8 cellular contexts compared by ENCODE assay signal in genomic region chr14:104138098-104138890, GRCh38. TPM values are rescaled to one million over a fixed set of nuclear protein-coding genes. Genes with fewer than 3 reads are reported as not detected.
A peak's percentile ranks its signal among the peaks of the same experiment; 100 is the strongest.
DNase-seq lines count a peak whose midpoint lies in the region; ATAC-seq, FAIRE-seq and TF ChIP-seq lines count a peak whose summit lies in the region.

TSS of gene KIF26A (plus strand) at chr14:104138587. CDS start at chr14:104138723, 136 bp downstream.

- dilution Hi-C loops in keratinocyte (cut with MboI; ENCODE audit: extremely low pct_ligation_motif_present, low sequenced_read_pairs) = loop anchor here (25.0 kb wide), 1 partner anchor 101 kb away; no protein-coding TSS in a partner anchor

- H3K27me3 ChIP-seq in adipocyte (replicated peaks; ENCODE audit: control insufficient read depth, insufficient read depth, low read length) (peaks cover 48% of the 10 kb centered on the region), keratinocyte (ENCODE audit: control insufficient read depth, extremely low read depth, insufficient read depth, low read length) (peaks cover 59% of the 10 kb centered on the region)

- peak within 1 kb of the TSS; percentile 77 for H3K4me2 ChIP-seq in keratinocyte (ENCODE audit: control insufficient read depth, extremely low read depth, insufficient read depth, low read depth, low read length)

- H3K4me1 ChIP-seq in adipocyte (ENCODE audit: control insufficient read depth, insufficient read depth, low read length) = no peaks in the 10 kb centered on the region
- H3K4me1 ChIP-seq in keratinocyte (ENCODE audit: control insufficient read depth, extremely low read depth, insufficient read depth, low read length) = peaks cover 4% of the 10 kb centered on the region

- peak; percentile 96 for DNase-seq in D341Med (ENCODE audit: low spot score)
- DNase-seq in NCI-H2227 (lab: John Stamatoyannopoulos, UW; ENCODE audit: unreplicated experiment) = peak; percentile 79
- DNase-seq in adipocyte (ENCODE audit: low read depth) = peak; percentile 26
- no peak for DNase-seq in keratinocyte (ENCODE audit: low read depth, low spot score)
- peak; percentile 18 for DNase-seq in stimulated activated CD8-positive, alpha-beta memory T cell treated with anti-CD3 and anti-CD28 coated beads, Interleukin-7, amount 100 ng/mL, for 24 hours (ENCODE audit: low read depth)
- no peak for DNase-seq in GM19239 (ENCODE audit: insufficient read length, low spot score)

- no peaks in the 10 kb centered on the region for H3K9me3 ChIP-seq in adipocyte (ENCODE audit: control insufficient read depth, low read length)
- no peaks in the 10 kb centered on the region for H3K9me3 ChIP-seq in keratinocyte (ENCODE audit: control insufficient read depth, low read depth, low read length)

- no peaks in the 10 kb centered on the region for H4K20me1 ChIP-seq in keratinocyte (ENCODE audit: control insufficient read depth, extremely low read depth, insufficient read depth, low read length)

- H3K9ac ChIP-seq in adipocyte (ENCODE audit: low read length) (no peak within 1 kb of the TSS), keratinocyte (ENCODE audit: control insufficient read depth, extremely low read depth, insufficient read depth, low read length) (no peak within 1 kb of the TSS)

- peak within 1 kb of the TSS; percentile 5 for H2AFZ ChIP-seq in keratinocyte (ENCODE audit: control insufficient read depth, low read length)

- H3K4me3 ChIP-seq in adipocyte (ENCODE audit: low read length) (no peak within 1 kb of the TSS), keratinocyte (ENCODE audit: control insufficient read depth in 2 of 3, extremely low read depth in 1 of 3, insufficient read depth in 2 of 3, low read depth in 1 of 3, low read length in 3 of 3) (peak within 1 kb of the TSS; percentile 26 to 49 (median 31))

- H3K27ac ChIP-seq in keratinocyte (ENCODE audit: control insufficient read depth, insufficient read depth, low read length) = no peak within 1 kb of the TSS

- ATAC-seq in GM18909 (IDR thresholded peaks at IDR 0.05; ENCODE audit: poor library complexity, unreplicated experiment) (no peak), GM18858 (IDR thresholded peaks at IDR 0.05; ENCODE audit: unreplicated experiment) (no peak)

- TF ChIP-seq CTCF in keratinocyte (optimal IDR thresholded peaks at IDR 0.05 in 1 of 3, IDR thresholded peaks at IDR 0.05 in 1 of 3, conservative IDR thresholded peaks at IDR 0.05 in 1 of 3; ENCODE audit: extremely low read depth in 1 of 3, insufficient read depth in 2 of 3, low read length in 3 of 3) = no peak

- H3K79me2 ChIP-seq in keratinocyte (ENCODE audit: control insufficient read depth, insufficient read depth, low read length) = no peaks in the 10 kb centered on the region

- H3K36me3 ChIP-seq in adipocyte (ENCODE audit: control insufficient read depth, insufficient read depth, low read length, severe bottlenecking) = no peaks in the 10 kb centered on the region
- no peaks in the 10 kb centered on the region for H3K36me3 ChIP-seq in keratinocyte (ENCODE audit: control insufficient read depth in 2 of 2, extremely low read depth in 1 of 2, insufficient read depth in 2 of 2, low read length in 2 of 2)

- FAIRE-seq in keratinocyte (lab: Jason Lieb, UNC) (no peak), GM19239 (lab: Jason Lieb, UNC) (no peak)

- no peaks in the 10 kb centered on the region for H3K9me1 ChIP-seq in keratinocyte (ENCODE audit: control insufficient read depth, extremely low read depth, insufficient read depth, low read length)

RNA-seq across cellular contexts. Expression of gene KIF26A, which starts in this region (rescaled TPM):
- polyA plus RNA-seq in keratinocyte = 0.07 to 0.08 TPM (median 0.07 TPM) in 3 replicates
- 0.72 TPM for polyA plus RNA-seq in keratinocyte (2011; ENCODE audit: low read depth)
- polyA plus RNA-seq in keratinocyte (2011; cell fraction: cytosol; rRNA removed) = 0.02 and 0.09 TPM in 2 replicates
- polyA plus RNA-seq in keratinocyte (2011; cell fraction: nucleus; rRNA removed) = 0.17 and 0.20 TPM in 2 replicates
- 0.21 and 1.8 TPM in 2 replicates for polyA plus RNA-seq in keratinocyte (2012; ENCODE audit: low replicate concordance)
- 0.03 to 0.16 TPM (median 0.06 TPM) in 3 replicates for polyA minus RNA-seq in keratinocyte
- 1.3 TPM for polyA minus RNA-seq in keratinocyte (2011; cell fraction: cytosol; rRNA and poly(A)+ RNA removed)
- 0.31 and 0.74 TPM in 2 replicates for polyA minus RNA-seq in keratinocyte (2011; cell fraction: nucleus; rRNA and poly(A)+ RNA removed)

Comparison
In these comparisons a context has a peak if more than half of its experiments do, and no peak if none do; other contexts are left out.
1. DNase-seq: peak in D341Med (single experiment), NCI-H2227 (single experiment), adipocyte (single experiment) and stimulated activated CD8-positive, alpha-beta memory T cell treated with anti-CD3 and anti-CD28 coated beads, Interleukin-7, amount 100 ng/mL, for 24 hours (single experiment); none in keratinocyte (single experiment) and GM19239 (single experiment).